In genomic region chr6:35139924-35140524, GRCh38 we compare ENCODE assay signal across 8 cellular contexts. TPM values are rescaled to one million over a fixed set of nuclear protein-coding genes. Genes with fewer than 3 reads are reported as not detected.
DNase-seq lines count a peak whose midpoint lies in the region; ATAC-seq and TF ChIP-seq lines count a peak whose summit lies in the region.

No MANE protein-coding gene starts in this region.

- H4K20me1 ChIP-seq in HCT116 (ENCODE audit: insufficient read depth): no peaks in the 10 kb centered on the region

- no peak for TF ChIP-seq POLR2A in HCT116 (IDR thresholded peaks at IDR 0.05; ENCODE audit: borderline replicate concordance, extremely low read depth, insufficient read depth, insufficient read length)
- TF ChIP-seq POLR2A in transverse colon (IDR thresholded peaks at IDR 0.05): no peak

- peak; percentile 92 for TF ChIP-seq CTCF in CD14-positive monocyte (IDR thresholded peaks at IDR 0.05)
- TF ChIP-seq CTCF in HCT116 (IDR thresholded peaks at IDR 0.05 in 2 of 3, conservative IDR thresholded peaks at IDR 0.05 in 1 of 3; ENCODE audit: borderline replicate concordance in 1 of 3, insufficient read depth in 1 of 3, low read depth in 2 of 3, low read length in 2 of 3): peak; percentile 78 to 91 (median 82)
- TF ChIP-seq CTCF in epithelial cell of esophagus (IDR thresholded peaks at IDR 0.05; ENCODE audit: insufficient read depth, low read depth, low read length, missing control alignments): peak; percentile 89
- TF ChIP-seq CTCF in transverse colon (IDR thresholded peaks at IDR 0.05): peak; percentile 80 to 91 (median 84)

- no peak overlapping the region for H3K4me2 ChIP-seq in HCT116 (ENCODE audit: low read length)

- intact Hi-C loops in CD14-positive monocyte (cut with micrococcal nuclease): loop anchor here (2.0 kb wide), 1 partner anchor 153 kb away; no protein-coding TSS in a partner anchor
- intact Hi-C loops in HCT116 (cut with micrococcal nuclease): loop anchor here (1.0 to 10.0 kb wide), 3 partner anchors 154 to 975 kb away; no protein-coding TSS in a partner anchor
- intact Hi-C loops in naive thymus-derived CD4-positive, alpha-beta T cell (cut with micrococcal nuclease): loop anchor here (1.0 to 5.0 kb wide), 8 partner anchors 101 to 977 kb away; partner anchors contain the start of genes SMIM29 (in 1 of the 2) and TAF11 (in 1 of the 2)
- intact Hi-C loops in transverse colon (cut with DNase I; ENCODE audit: low total_unique reads): loop anchor here (2.0 to 10.0 kb wide), 2 partner anchors 105 to 153 kb away; no protein-coding TSS in a partner anchor

- H3K36me3 ChIP-seq in HCT116 (ENCODE audit: control insufficient read depth in 1 of 2, insufficient read depth in 2 of 2, low read length in 2 of 2): no peaks in the 10 kb centered on the region
- no peaks in the 10 kb centered on the region for H3K36me3 ChIP-seq in naive thymus-derived CD4-positive, alpha-beta T cell (ENCODE audit: control insufficient read depth in 2 of 3, insufficient read depth in 3 of 3, low read length in 3 of 3)
- no peaks in the 10 kb centered on the region for H3K36me3 ChIP-seq in transverse colon

- BruUV-seq in HCT116 (replicated peaks; lab: Mats Ljungman, UMichigan): no TSS peak

- CTCF ChIA-PET in HCT116 (lab: Charles Lee): interaction anchor here (0.7 to 2.3 kb wide), 23 partner anchors 11 to 977 kb away, joined by 3 to 31 read pairs (median 3); partner anchors contain the start of genes ANKS1A, BLTP3A, PACSIN1 and SMIM29
- CTCF ChIA-PET in activated CD4-positive, alpha-beta memory T cell treated with anti-CD3 and anti-CD28 coated beads, Interleukin-2, amount 10 ng/mL, durations not matched to agents 7 days and 5 days (lab: Charles Lee): interaction anchor here (0.7 to 4.6 kb wide), 32 partner anchors 9 to 680 kb away, joined by 3 to 54 read pairs (median 4); partner anchors contain the start of genes ANKS1A and TAF11
- CTCF ChIA-PET in naive thymus-derived CD4-positive, alpha-beta T cell (lab: Charles Lee): interaction anchor here (0.7 to 2.5 kb wide), 11 partner anchors 9 to 977 kb away, joined by 3 to 16 read pairs (median 4); no protein-coding TSS in a partner anchor

- no peaks in the 10 kb centered on the region for H3K27me3 ChIP-seq in HCT116 (ENCODE audit: insufficient read depth, low read length)
- H3K27me3 ChIP-seq in naive thymus-derived CD4-positive, alpha-beta T cell (ENCODE audit: control insufficient read depth in 2 of 2, insufficient read depth in 2 of 2, low read length in 2 of 2): no peaks in the 10 kb centered on the region
- H3K27me3 ChIP-seq in transverse colon: no peaks in the 10 kb centered on the region

- H3K36me3 Mint-ChIP-seq in CD14-positive monocyte: peaks cover 0 to 1% of the 10 kb centered on the region in 2 donors
- no peaks in the 10 kb centered on the region for H3K36me3 Mint-ChIP-seq in activated CD4-positive, alpha-beta memory T cell treated with anti-CD3 and anti-CD28 coated beads, Interleukin-2, amount 10 ng/mL, durations not matched to agents 7 days and 5 days (ENCODE audit: low read depth)
- no peaks in the 10 kb centered on the region for H3K36me3 Mint-ChIP-seq in naive thymus-derived CD4-positive, alpha-beta T cell

- WGBS in transverse colon (ENCODE audit: low coverage in 1 of 2), 2 donors: 33 to 49% methylated on average over 4 to 13 of the region's 13 CpGs

- no peaks in the 10 kb centered on the region for H3K4me1 ChIP-seq in HCT116 (ENCODE audit: control insufficient read depth in 1 of 2, insufficient read depth in 2 of 2, low read length in 2 of 2)
- H3K4me1 ChIP-seq in naive thymus-derived CD4-positive, alpha-beta T cell (ENCODE audit: control insufficient read depth in 2 of 2, insufficient read depth in 2 of 2, low read length in 2 of 2): no peaks in the 10 kb centered on the region
- peaks cover 0 to 23% (median 13%) of the 10 kb centered on the region in 4 donors for H3K4me1 ChIP-seq in transverse colon

- no peak for TF ChIP-seq EP300 in transverse colon (IDR thresholded peaks at IDR 0.05; ENCODE audit: low read depth)

- H3K4me3 ChIP-seq in HCT116 (replicated peaks in 1 of 2; ENCODE audit: low read depth in 1 of 2, low read length in 2 of 2) (no peak overlapping the region), epithelial cell of esophagus (ENCODE audit: low read length) (no peak overlapping the region), transverse colon (no peak overlapping the region)
- H3K4me3 ChIP-seq in naive thymus-derived CD4-positive, alpha-beta T cell (ENCODE audit: low read length): no peak overlapping the region

- H3K4me3 Mint-ChIP-seq in CD14-positive monocyte: peak overlapping the region in 1 of 2 donors; percentile 65
- no peak overlapping the region for H3K4me3 Mint-ChIP-seq in activated CD4-positive, alpha-beta memory T cell treated with anti-CD3 and anti-CD28 coated beads, Interleukin-2, amount 10 ng/mL, durations not matched to agents 7 days and 5 days
- H3K4me3 Mint-ChIP-seq in naive thymus-derived CD4-positive, alpha-beta T cell: peak overlapping the region in 9 of 10 donors; percentile 1 to 76 (median 46)

- no peaks in the 10 kb centered on the region for H3K79me2 ChIP-seq in HCT116 (ENCODE audit: insufficient read depth, low read length)

- H3K9ac ChIP-seq in HCT116 (ENCODE audit: low read length): no peak overlapping the region

- DNase-seq in CD14-positive monocyte (ENCODE audit: low spot score): no peak
- DNase-seq in HCT116 (ENCODE audit: low read depth, low spot score): peak; percentile 50
- DNase-seq in NCI-H774 (lab: John Stamatoyannopoulos, UW): peak; percentile 21
- DNase-seq in activated CD4-positive, alpha-beta memory T cell treated with anti-CD3 and anti-CD28 coated beads, Interleukin-2, amount 10 ng/mL, durations not matched to agents 7 days and 5 days: peak; percentile 57
- peak; percentile 70 for DNase-seq in epithelial cell of esophagus (ENCODE audit: low read depth)
- peak in 6 of 9 donors; percentile 26 to 50 (median 42) for DNase-seq in naive thymus-derived CD4-positive, alpha-beta T cell
- DNase-seq in transverse colon: peak; percentile 58

- TF ChIP-seq RAD21 in HCT116 (IDR thresholded peaks at IDR 0.05; ENCODE audit: low read depth): peak; percentile 95

- peak overlapping the region; percentile 97 for H2AFZ ChIP-seq in HCT116 (ENCODE audit: low read depth, low read length, poor library complexity, severe bottlenecking)

- peaks cover 21% of the 10 kb centered on the region for H3K4me1 Mint-ChIP-seq in CD14-positive monocyte
- H3K4me1 Mint-ChIP-seq in activated CD4-positive, alpha-beta memory T cell treated with anti-CD3 and anti-CD28 coated beads, Interleukin-2, amount 10 ng/mL, durations not matched to agents 7 days and 5 days: peaks cover 23% of the 10 kb centered on the region
- peaks cover 13 to 22% (median 16%) of the 10 kb centered on the region in 7 donors for H3K4me1 Mint-ChIP-seq in naive thymus-derived CD4-positive, alpha-beta T cell

- H3K9me2 ChIP-seq in HCT116 (ENCODE audit: insufficient read depth): no peaks in the 10 kb centered on the region

- H3K27ac Mint-ChIP-seq in CD14-positive monocyte: no peak overlapping the region
- H3K27ac Mint-ChIP-seq in activated CD4-positive, alpha-beta memory T cell treated with anti-CD3 and anti-CD28 coated beads, Interleukin-2, amount 10 ng/mL, durations not matched to agents 7 days and 5 days: no peak overlapping the region
- H3K27ac Mint-ChIP-seq in naive thymus-derived CD4-positive, alpha-beta T cell: peak overlapping the region in 2 of 9 donors; percentile 38 to 44

- in situ Hi-C loops in transverse colon (cut with MboI; ENCODE audit: low pct_ligation_motif_present in 1 of 4, low pct_unique_long_range_greater_than_20kb in 1 of 4, low sequenced_read_pairs in 3 of 4): loop anchor here (5.0 to 10.0 kb wide), 4 partner anchors 105 to 155 kb away; no protein-coding TSS in a partner anchor

- ATAC-seq in HCT116: peak; percentile 79
- peak; percentile 46 for ATAC-seq in naive thymus-derived CD4-positive, alpha-beta T cell
- ATAC-seq in GM21737 (IDR thresholded peaks at IDR 0.05; ENCODE audit: unreplicated experiment): no peak

- H3K27me3 Mint-ChIP-seq in CD14-positive monocyte (ENCODE audit: low read depth in 3 of 3): peaks cover 9 to 17% (median 17%) of the 10 kb centered on the region in 3 donors
- H3K27me3 Mint-ChIP-seq in activated CD4-positive, alpha-beta memory T cell treated with anti-CD3 and anti-CD28 coated beads, Interleukin-2, amount 10 ng/mL, durations not matched to agents 7 days and 5 days: peaks cover 22% of the 10 kb centered on the region
- peaks cover 8 to 35% (median 13%) of the 10 kb centered on the region in 5 donors for H3K27me3 Mint-ChIP-seq in naive thymus-derived CD4-positive, alpha-beta T cell

- no peaks in the 10 kb centered on the region for H3K9me3 ChIP-seq in HCT116 (ENCODE audit: control insufficient read depth in 1 of 2, insufficient read depth in 1 of 2, low read depth in 1 of 2, low read length in 2 of 2)
- no peaks in the 10 kb centered on the region for H3K9me3 ChIP-seq in naive thymus-derived CD4-positive, alpha-beta T cell (ENCODE audit: control insufficient read depth in 2 of 3, low read length in 3 of 3)
- H3K9me3 ChIP-seq in transverse colon: no peaks in the 10 kb centered on the region

- POLR2A ChIA-PET in HCT116 (lab: Charles Lee): no interaction called here
- POLR2A ChIA-PET in activated CD4-positive, alpha-beta memory T cell treated with anti-CD3 and anti-CD28 coated beads, Interleukin-2, amount 10 ng/mL, durations not matched to agents 7 days and 5 days (lab: Charles Lee): interaction anchor here (1.2 to 1.3 kb wide), 2 partner anchors 10 to 153 kb away, joined by 3 read pairs; no protein-coding TSS in a partner anchor
- POLR2A ChIA-PET in naive thymus-derived CD4-positive, alpha-beta T cell (lab: Charles Lee): interaction anchor here (0.5 kb wide), 1 partner anchor 847 kb away, joined by 3 read pairs; no protein-coding TSS in a partner anchor

- RAD21 ChIA-PET in HCT116 (lab: Charles Lee; ENCODE audit: low non-redundant PET in 1 of 2, low total read pairs in 2 of 2, uncharacterized antibody in 2 of 2, unreplicated experiment in 2 of 2): interaction anchor here (0.8 to 1.7 kb wide), 8 partner anchors 65 to 680 kb away, joined by 3 to 10 read pairs (median 4); partner anchors contain the start of gene TAF11 (in 1 of the 2)

- H3K27ac ChIP-seq in HCT116 (ENCODE audit: low read depth, low read length): no peak overlapping the region
- no peak overlapping the region for H3K27ac ChIP-seq in naive thymus-derived CD4-positive, alpha-beta T cell (ENCODE audit: low read depth, low read length)
- H3K27ac ChIP-seq in transverse colon: no peak overlapping the region

- peaks cover 0 to 3% (median 0%) of the 10 kb centered on the region in 7 donors for H3K9me3 Mint-ChIP-seq in CD14-positive monocyte
- no peaks in the 10 kb centered on the region for H3K9me3 Mint-ChIP-seq in activated CD4-positive, alpha-beta memory T cell treated with anti-CD3 and anti-CD28 coated beads, Interleukin-2, amount 10 ng/mL, durations not matched to agents 7 days and 5 days
- peaks cover 0 to 3% (median 0%) of the 10 kb centered on the region in 11 donors for H3K9me3 Mint-ChIP-seq in naive thymus-derived CD4-positive, alpha-beta T cell

RNA-seq across cellular contexts. Expression of gene TCP11, which starts 1.1 kb away (rescaled TPM):
- not detected for polyA plus RNA-seq in CD14-positive monocyte
- total RNA-seq in HCT116 (2021; ENCODE audit: unreplicated experiment): not detected
- polyA plus RNA-seq in HCT116 (2012): not detected in 2 replicates
- not detected for total RNA-seq in activated CD4-positive, alpha-beta memory T cell treated with anti-CD3 and anti-CD28 coated beads, Interleukin-2, amount 10 ng/mL, durations not matched to agents 7 days and 5 days
- not detected for total RNA-seq in naive thymus-derived CD4-positive, alpha-beta T cell
- not detected for polyA plus RNA-seq in naive thymus-derived CD4-positive, alpha-beta T cell
- under 1 TPM in 1 of 4 donors, not detected in 3; 0.96 TPM for total RNA-seq in transverse colon
